1 cellular context compared by ENCODE assay signal in the genomic region with DNA sequence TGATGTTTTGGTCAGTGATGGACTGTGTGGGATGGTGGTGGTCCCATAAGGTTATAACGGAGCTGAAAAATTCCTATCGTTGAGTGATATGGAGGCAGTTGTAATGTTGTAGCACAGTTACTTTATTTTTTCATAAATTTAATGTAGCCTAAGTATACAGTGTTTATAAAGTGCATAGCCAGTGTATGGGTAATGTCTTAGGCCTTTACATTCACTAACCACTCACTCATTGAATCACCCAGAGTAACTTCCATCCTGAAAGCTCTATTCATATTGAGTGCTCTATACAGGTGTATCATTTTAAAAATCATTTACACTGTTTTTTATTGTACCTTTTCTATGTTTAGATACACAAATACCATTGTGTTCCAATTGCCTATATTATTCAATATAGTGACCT.
TF ChIP-seq lines count a peak whose summit lies in the region.

No MANE protein-coding gene starts in this region.

TF ChIP-seq in GM12878, 131 proteins besides CTCF, POLR2A, EP300 and RAD21:
- TF ChIP-seq NBN (IDR thresholded peaks at IDR 0.05) (no peak), BACH1 (IDR thresholded peaks at IDR 0.05; ENCODE audit: borderline replicate concordance) (no peak), MEF2A (IDR thresholded peaks at IDR 0.05; ENCODE audit: insufficient read depth, low read depth, low read length) (no peak)
- TF ChIP-seq, protein P1, sequence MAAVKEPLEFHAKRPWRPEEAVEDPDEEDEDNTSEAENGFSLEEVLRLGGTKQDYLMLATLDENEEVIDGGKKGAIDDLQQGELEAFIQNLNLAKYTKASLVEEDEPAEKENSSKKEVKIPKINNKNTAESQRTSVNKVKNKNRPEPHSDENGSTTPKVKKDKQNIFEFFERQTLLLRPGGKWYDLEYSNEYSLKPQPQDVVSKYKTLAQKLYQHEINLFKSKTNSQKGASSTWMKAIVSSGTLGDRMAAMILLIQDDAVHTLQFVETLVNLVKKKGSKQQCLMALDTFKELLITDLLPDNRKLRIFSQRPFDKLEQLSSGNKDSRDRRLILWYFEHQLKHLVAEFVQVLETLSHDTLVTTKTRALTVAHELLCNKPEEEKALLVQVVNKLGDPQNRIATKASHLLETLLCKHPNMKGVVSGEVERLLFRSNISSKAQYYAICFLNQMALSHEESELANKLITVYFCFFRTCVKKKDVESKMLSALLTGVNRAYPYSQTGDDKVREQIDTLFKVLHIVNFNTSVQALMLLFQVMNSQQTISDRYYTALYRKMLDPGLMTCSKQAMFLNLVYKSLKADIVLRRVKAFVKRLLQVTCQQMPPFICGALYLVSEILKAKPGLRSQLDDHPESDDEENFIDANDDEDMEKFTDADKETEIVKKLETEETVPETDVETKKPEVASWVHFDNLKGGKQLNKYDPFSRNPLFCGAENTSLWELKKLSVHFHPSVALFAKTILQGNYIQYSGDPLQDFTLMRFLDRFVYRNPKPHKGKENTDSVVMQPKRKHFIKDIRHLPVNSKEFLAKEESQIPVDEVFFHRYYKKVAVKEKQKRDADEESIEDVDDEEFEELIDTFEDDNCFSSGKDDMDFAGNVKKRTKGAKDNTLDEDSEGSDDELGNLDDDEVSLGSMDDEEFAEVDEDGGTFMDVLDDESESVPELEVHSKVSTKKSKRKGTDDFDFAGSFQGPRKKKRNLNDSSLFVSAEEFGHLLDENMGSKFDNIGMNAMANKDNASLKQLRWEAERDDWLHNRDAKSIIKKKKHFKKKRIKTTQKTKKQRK (IDR thresholded peaks at IDR 0.05; ENCODE audit: low read depth, low read length), result no peak
TF ChIP-seq in GM12878: peak in this region for 0.
